In genomic region chr5:100902406-100903035, GRCh38 we compare ENCODE assay signal across 8 cellular contexts. TPM values are rescaled to one million over a fixed set of nuclear protein-coding genes. Genes with fewer than 3 reads are reported as not detected.
DNase-seq lines count a peak whose midpoint lies in the region; TF ChIP-seq lines count a peak whose summit lies in the region.

No MANE protein-coding gene starts in this region.

- no peak for TF ChIP-seq CTCF in Peyer's patch (IDR thresholded peaks at IDR 0.05)
- TF ChIP-seq CTCF in brain microvascular endothelial cell (IDR thresholded peaks at IDR 0.05; ENCODE audit: low read depth, low read length, missing control alignments) = no peak

- peak in 1 of 2 experiments; percentile 7 for DNase-seq in HAP-1 (ENCODE audit: low spot score in 2 of 2)
- DNase-seq in Peyer's patch = peak in 2 of 3 donors; percentile 44 to 49
- DNase-seq in brain microvascular endothelial cell = no peak
- DNase-seq in left kidney (ENCODE audit: low read depth, low spot score) = peak; percentile 59
- DNase-seq in stimulated activated naive CD4-positive, alpha-beta T cell treated with Interleukin-2 at 50 U/mL for 16 hours (lab: John Stamatoyannopoulos, UW) = peak; percentile 29
- no peak for DNase-seq in D341Med (ENCODE audit: low spot score)
- no peak for DNase-seq in NCI-H2029 (lab: John Stamatoyannopoulos, UW)
- DNase-seq in DMS79 treated with DMSO at 0.1 percent for 48 hours (lab: John Stamatoyannopoulos, UW) = no peak

- H3K36me3 ChIP-seq in HAP-1 (replicated peaks) (no peaks in the 10 kb centered on the region), Peyer's patch (no peaks in the 10 kb centered on the region), brain microvascular endothelial cell (replicated peaks) (no peaks in the 10 kb centered on the region)

- in situ Hi-C loops in HAP-1 (cut with MboI; ENCODE audit: low sequenced_read_pairs) (no loop called here), brain microvascular endothelial cell (cut with HindIII; ENCODE audit: low pct_ligation_motif_present, low sequenced_read_pairs) (no loop called here)

- H3K27ac ChIP-seq in Peyer's patch (peak overlapping the region; percentile 66 to 92 (median 84)), brain microvascular endothelial cell (no peak overlapping the region)

- H3K4me3 ChIP-seq in HAP-1 (peak overlapping the region; percentile 33), Peyer's patch (peak overlapping the region; percentile 47 to 63 (median 52)), brain microvascular endothelial cell (ENCODE audit: low read depth, low read length) (peak overlapping the region; percentile 72)

- no peaks in the 10 kb centered on the region for H3K4me1 ChIP-seq in HAP-1
- peaks cover 0 to 6% (median 0%) of the 10 kb centered on the region in 4 donors for H3K4me1 ChIP-seq in Peyer's patch

- H3K27me3 ChIP-seq in HAP-1 (ENCODE audit: low read depth) (peaks cover 14% of the 10 kb centered on the region), Peyer's patch (no peaks in the 10 kb centered on the region), brain microvascular endothelial cell (replicated peaks) (no peaks in the 10 kb centered on the region)

- no peak for TF ChIP-seq POLR2A in Peyer's patch (IDR thresholded peaks at IDR 0.05)

- H3K9me3 ChIP-seq in HAP-1 = no peaks in the 10 kb centered on the region
- H3K9me3 ChIP-seq in Peyer's patch = no peaks in the 10 kb centered on the region

RNA-seq across cellular contexts. Expression of gene ST8SIA4, which starts 0.6 kb away (rescaled TPM):
- 10 to 100 TPM in 1 of 4 donors, 1 to 10 TPM in 3; 1.1 to 27.2 (median 3.0) TPM for total RNA-seq in Peyer's patch

Comparison
In these comparisons a context has a peak if more than half of its experiments do, and no peak if none do; other contexts are left out.
1. DNase-seq: peak in Peyer's patch (2 of 3), left kidney (single experiment) and stimulated activated naive CD4-positive, alpha-beta T cell treated with Interleukin-2 at 50 U/mL for 16 hours (single experiment); none in brain microvascular endothelial cell (single experiment), D341Med (single experiment), NCI-H2029 (single experiment) and DMS79 treated with DMSO at 0.1 percent for 48 hours (single experiment).
2. Peak in every context shown above with its lines, with median percentiles within 50 percentile points of each other: H3K4me3 ChIP-seq.